16 cellular contexts compared by ENCODE assay signal in genomic region chr11:29449280-29450074, GRCh38.
A peak's percentile ranks its signal among the peaks of the same experiment; 100 is the strongest.
DNase-seq lines count a peak whose midpoint lies in the region; ATAC-seq, FAIRE-seq and TF ChIP-seq lines count a peak whose summit lies in the region.
"Had no signal": no experiment of that assay in that cellular context is flagged by ENCODE, and none has a peak within 500 bp of the region (broad histone marks: within the 10 kb centered on the region; RNA-seq: fewer than 3 reads in every experiment).

No MANE protein-coding gene starts in this region.

- no peak overlapping the region for H3K9ac ChIP-seq in H1 (replicated peaks in 1 of 4; ENCODE audit: extremely low read depth in 1 of 4, low read depth in 3 of 4, low read length in 3 of 4)

- H3K4me1 ChIP-seq in H1 (replicated peaks in 1 of 4; ENCODE audit: control insufficient read depth in 3 of 4, insufficient read depth in 4 of 4, low read length in 3 of 4): no peaks in the 10 kb centered on the region

- H3K79me1 ChIP-seq in H1 (ENCODE audit: low read depth, low read length): no peaks in the 10 kb centered on the region

- no peak overlapping the region for H4K5ac ChIP-seq in H1 (ENCODE audit: insufficient read length, low read depth, low read length)

- peak; percentile 72 for DNase-seq in AG10803 (ENCODE audit: low read depth)
- DNase-seq in LHCN-M2 (ENCODE audit: low read depth): peak; percentile 53
- DNase-seq in H1 (ENCODE audit: low read depth in 1 of 2, low spot score in 2 of 2): no peak
- DNase-seq in myocyte (ENCODE audit: low read depth): peak; percentile 80
- no peak for DNase-seq in activated effector memory CD4-positive, alpha-beta T cell treated with Interleukin-2 at 50 U/mL for 16 hours
- DNase-seq: AML-193; Calu3; CD4-positive, CD25-positive, alpha-beta regulatory T cell; DMS79; GDM1; NCI-H510A treated with DMSO at 0.1 percent for 48 hours; Right ventricle myocardium superior had no signal

- no peaks in the 10 kb centered on the region for H3K36me3 ChIP-seq in H1 (ENCODE audit: control insufficient read depth in 2 of 4, insufficient read depth in 4 of 4, low read length in 3 of 4)

- no peak overlapping the region for H2BK120ac ChIP-seq in H1 (replicated peaks; ENCODE audit: low read depth, low read length)

- H4K20me1 ChIP-seq in H1 (replicated peaks in 1 of 2; ENCODE audit: control insufficient read depth in 1 of 2, insufficient read depth in 2 of 2, low read length in 2 of 2): no peaks in the 10 kb centered on the region

- H3K23ac ChIP-seq in H1 (ENCODE audit: insufficient read length): no peak overlapping the region

- H2AK5ac ChIP-seq in H1 (ENCODE audit: low read depth, low read length): 0 out of 2 replicates have a peak overlapping the region, but pooled peaks have one; percentile 24

- H3K18ac ChIP-seq in H1 (ENCODE audit: extremely low read depth, low read length): no peak overlapping the region

- no peaks in the 10 kb centered on the region for H3K23me2 ChIP-seq in H1 (ENCODE audit: low read depth, low read length)

- no peaks in the 10 kb centered on the region for H3K27me3 ChIP-seq in H1 (replicated peaks in 1 of 4; ENCODE audit: control insufficient read depth in 3 of 4, extremely low read depth in 1 of 4, insufficient read depth in 3 of 4, low read length in 3 of 4)

- no peaks in the 10 kb centered on the region for H3K9me3 ChIP-seq in H1 (ENCODE audit: insufficient read depth in 2 of 2, low read depth in 1 of 2, low read length in 1 of 2)

- no peak overlapping the region for H2BK12ac ChIP-seq in H1 (ENCODE audit: low read depth, low read length)

- H2BK15ac ChIP-seq in H1 (ENCODE audit: low read length): no peak overlapping the region

- H2BK5ac ChIP-seq in H1 (ENCODE audit: low read depth, low read length): no peak overlapping the region

- POLR2A ChIA-PET in H1 (lab: Charles Lee; ENCODE audit: partially characterized antibody): no interaction called here

- H4K91ac ChIP-seq in H1 (replicated peaks; ENCODE audit: insufficient read length, low read length): no peak overlapping the region

- TF ChIP-seq EP300 in H1 (IDR thresholded peaks at IDR 0.05; ENCODE audit: borderline replicate concordance in 1 of 2, low read depth in 2 of 2, low read length in 2 of 2): no peak

- no peak overlapping the region for H3K56ac ChIP-seq in H1 (replicated peaks; ENCODE audit: insufficient read length, low read depth, low read length)

- H3K27ac ChIP-seq in H1 (ENCODE audit: low read depth, low read length): no peak overlapping the region

- no peak overlapping the region for H4K8ac ChIP-seq in H1 (ENCODE audit: extremely low read depth, insufficient read depth, low read length)

- peak; percentile 12 to 26; a peak in 2 of 4 replicates for TF ChIP-seq RAD21 in H1 (IDR thresholded peaks at IDR 0.05 in 1 of 2, conservative IDR thresholded peaks at IDR 0.05 in 1 of 2; ENCODE audit: low read depth in 2 of 2, low read length in 2 of 2)

- no peak for TF ChIP-seq POLR2A in H1 (IDR thresholded peaks at IDR 0.05; ENCODE audit: control extremely low read depth in 1 of 2, low read depth in 2 of 2, low read length in 2 of 2)

- CTCF ChIA-PET in H1 (lab: Charles Lee; ENCODE audit: partially characterized antibody): interaction anchor here (0.8 to 5.2 kb wide), 7 partner anchors 185 to 694 kb away, joined by 3 to 33 read pairs (median 5); no protein-coding TSS in a partner anchor

- 88% methylated on average over 2 of the region's 2 CpGs; no CpG with 5 or more reads in 1 of the 2 experiments for WGBS in H1 (ENCODE audit: extremely low coverage in 1 of 2, insufficient coverage in 1 of 2, insufficient read length in 1 of 2, insufficient replicate concordance in 2 of 2, low coverage in 1 of 2, low lambda C conversion rate in 2 of 2, missing lambda C conversion rate in 1 of 2), 2 experiments

- no peak for FAIRE-seq in H1 (lab: Jason Lieb, UNC)

- peak overlapping the region; percentile 73; the same call in 1 of the 2 replicates for H2AFZ ChIP-seq in H1 (ENCODE audit: low read length)

- no peak overlapping the region for H2BK20ac ChIP-seq in H1 (ENCODE audit: low read length)

- H3K4me2 ChIP-seq in H1 (ENCODE audit: insufficient read depth in 1 of 2, low read depth in 2 of 2, low read length in 2 of 2): no peak overlapping the region

- H3K4me3 ChIP-seq in AG10803 (ENCODE audit: low read length) (no peak overlapping the region), H1 (ENCODE audit: extremely low read depth in 1 of 4, insufficient read depth in 2 of 4, low read depth in 3 of 4, low read length in 4 of 4) (no peak overlapping the region)

- H3K4ac ChIP-seq in H1 (replicated peaks; ENCODE audit: insufficient read length, low read depth, low read length): no peak overlapping the region

- H3K14ac ChIP-seq in H1 (ENCODE audit: insufficient read length): no peak overlapping the region

- ATAC-seq in GM19463 (IDR thresholded peaks at IDR 0.05; ENCODE audit: unreplicated experiment) (no peak), HG03025 (IDR thresholded peaks at IDR 0.05; ENCODE audit: low FRiP score, unreplicated experiment) (no peak), HG03039 (IDR thresholded peaks at IDR 0.05; ENCODE audit: unreplicated experiment) (no peak)
- ATAC-seq: Panc1 had no signal

- TF ChIP-seq CTCF in AG10803 (conservative IDR thresholded peaks at IDR 0.05; ENCODE audit: low read length) (no peak), H1 (IDR thresholded peaks at IDR 0.05; ENCODE audit: control extremely low read depth in 1 of 3, insufficient read depth in 1 of 3, low read depth in 1 of 3, low read length in 3 of 3) (no peak)

- no peaks in the 10 kb centered on the region for H3K79me2 ChIP-seq in H1 (ENCODE audit: control insufficient read depth in 1 of 2, insufficient read depth in 2 of 2, low read length in 2 of 2)

TF ChIP-seq in H1, 55 proteins besides CTCF, POLR2A, EP300 and RAD21:
- TF ChIP-seq CTBP2 (IDR thresholded peaks at IDR 0.05; ENCODE audit: borderline replicate concordance, insufficient read depth, insufficient read length, low read length): no peak
- TF ChIP-seq FOSL1 (IDR thresholded peaks at IDR 0.05; ENCODE audit: insufficient read depth, low read depth, low read length): no peak
- TF ChIP-seq JUND (IDR thresholded peaks at IDR 0.05; ENCODE audit: low read length): no peak
- no peak for TF ChIP-seq SIN3A (conservative IDR thresholded peaks at IDR 0.05 in 1 of 2, IDR thresholded peaks at IDR 0.05 in 1 of 2; ENCODE audit: low read depth in 1 of 2, low read length in 2 of 2)
- no peak for TF ChIP-seq HDAC6 (IDR thresholded peaks at IDR 0.05; ENCODE audit: low read depth, low read length)
TF ChIP-seq in H1: peak in this region for 0.

Comparison
In these comparisons a context has a peak if more than half of its experiments do, and no peak if none do; other contexts are left out.
1. DNase-seq: peak in AG10803 (single experiment), LHCN-M2 (single experiment) and myocyte (single experiment); none in H1 (0 of 2) and activated effector memory CD4-positive, alpha-beta T cell treated with Interleukin-2 at 50 U/mL for 16 hours (single experiment).